ENCODE assay signal across 11 cellular contexts in genomic region chr1:189619682-189620332, GRCh38.
DNase-seq lines count a peak whose midpoint lies in the region; ATAC-seq and TF ChIP-seq lines count a peak whose summit lies in the region.
"Had no signal": no experiment of that assay in that cellular context is flagged by ENCODE, and none has a peak within 500 bp of the region (broad histone marks: within the 10 kb centered on the region; RNA-seq: fewer than 3 reads in every experiment).

No MANE protein-coding gene starts in this region.

- no peak overlapping the region for H4K8ac ChIP-seq in neuronal stem cell (ENCODE audit: low read depth, low read length)

- no peak overlapping the region for H2BK12ac ChIP-seq in neuronal stem cell (ENCODE audit: low read length)

- no peak overlapping the region for H3K4me2 ChIP-seq in neuronal stem cell (ENCODE audit: insufficient read depth, low read length, poor library complexity, severe bottlenecking)

- H2AFZ ChIP-seq in neuronal stem cell (ENCODE audit: low read length): peak overlapping the region; percentile 6

- DNase-seq in ELR (ENCODE audit: low read depth) (peak; percentile 98), NCI-H2107 (lab: John Stamatoyannopoulos, UW) (peak; percentile 57), brain microvascular endothelial cell (peak; percentile 65), neuronal stem cell (ENCODE audit: low spot score) (no peak), NCI-H146 treated with DMSO at 0.1 percent for 48 hours (lab: John Stamatoyannopoulos, UW; ENCODE audit: unreplicated experiment) (no peak), vagina (ENCODE audit: extremely low spot score in 2 of 2) (no peak)
- DNase-seq in activated naive CD4-positive, alpha-beta T cell (lab: John Stamatoyannopoulos, UW): no peak
- DNase-seq: activated CD8-positive, alpha-beta memory T cell treated with anti-CD3 and anti-CD28 coated beads, Interleukin-2, amount 50 U/mL, for 4 hours; islet precursor cell; NCI-H1048 had no signal

- no CpG with 5 or more reads among the region's 3 CpGs for WGBS in neuronal stem cell (ENCODE audit: extremely low coverage in 2 of 2, insufficient read length in 2 of 2, insufficient replicate concordance in 1 of 2), 2 donors

- in situ Hi-C loops in brain microvascular endothelial cell (cut with HindIII; ENCODE audit: low pct_ligation_motif_present, low sequenced_read_pairs): no loop called here

- H3K23ac ChIP-seq in neuronal stem cell (ENCODE audit: low read depth, low read length, poor library complexity): no peak overlapping the region

- H2BK5ac ChIP-seq in neuronal stem cell (ENCODE audit: low read length): no peak overlapping the region

- H3K27ac ChIP-seq in brain microvascular endothelial cell (no peak overlapping the region), neuronal stem cell (replicated peaks; ENCODE audit: low read length) (no peak overlapping the region), vagina (no peak overlapping the region)

- H2AK5ac ChIP-seq in neuronal stem cell (ENCODE audit: low read depth, low read length): no peak overlapping the region

- no peak overlapping the region for H3K18ac ChIP-seq in neuronal stem cell (ENCODE audit: low read length)

- H2BK120ac ChIP-seq in neuronal stem cell (ENCODE audit: low read depth, low read length): no peak overlapping the region

- H3K4me1 ChIP-seq in neuronal stem cell (ENCODE audit: control insufficient read depth in 2 of 2, insufficient read depth in 1 of 2, low read depth in 1 of 2, low read length in 2 of 2): no peaks in the 10 kb centered on the region
- H3K4me1 ChIP-seq in vagina: no peaks in the 10 kb centered on the region

- H3K4me3 ChIP-seq in brain microvascular endothelial cell (ENCODE audit: low read depth, low read length) (no peak overlapping the region), neuronal stem cell (ENCODE audit: low read length in 2 of 2) (no peak overlapping the region), vagina (no peak overlapping the region)

- no peak for TF ChIP-seq POLR2A in vagina (IDR thresholded peaks at IDR 0.05)

- no peak overlapping the region for H3K9ac ChIP-seq in neuronal stem cell (ENCODE audit: low read depth, low read length, poor library complexity)

- H3K9me3 ChIP-seq in neuronal stem cell (replicated peaks in 1 of 2; ENCODE audit: control insufficient read depth in 2 of 2, insufficient read depth in 1 of 2, low read depth in 1 of 2, low read length in 2 of 2) (no peaks in the 10 kb centered on the region), vagina (no peaks in the 10 kb centered on the region)

- no peak overlapping the region for H2BK15ac ChIP-seq in neuronal stem cell (ENCODE audit: low read length)

- H3K4ac ChIP-seq in neuronal stem cell (ENCODE audit: low read length): no peak overlapping the region

- H3K79me1 ChIP-seq in neuronal stem cell (ENCODE audit: low read depth, low read length): no peaks in the 10 kb centered on the region

- no peak overlapping the region for H3K14ac ChIP-seq in neuronal stem cell (ENCODE audit: low read length)

- intact Hi-C loops in vagina (cut with DNase I): loop anchor here (5.0 kb wide), 1 partner anchor 52 kb away; no protein-coding TSS in a partner anchor

- no peaks in the 10 kb centered on the region for H3K27me3 ChIP-seq in brain microvascular endothelial cell (replicated peaks)
- H3K27me3 ChIP-seq in neuronal stem cell (ENCODE audit: control insufficient read depth in 3 of 3, insufficient read depth in 3 of 3, low read depth in 1 of 3, low read length in 3 of 3): no peaks in the 10 kb centered on the region
- no peaks in the 10 kb centered on the region for H3K27me3 ChIP-seq in vagina

- peak; percentile 18 for TF ChIP-seq CTCF in brain microvascular endothelial cell (IDR thresholded peaks at IDR 0.05; ENCODE audit: low read depth, low read length, missing control alignments)
- TF ChIP-seq CTCF in vagina (IDR thresholded peaks at IDR 0.05): no peak

- no peak overlapping the region for H4K91ac ChIP-seq in neuronal stem cell (ENCODE audit: low read depth, low read length, poor library complexity)

- ATAC-seq in GM21576 (IDR thresholded peaks at IDR 0.05; ENCODE audit: unreplicated experiment): no peak

- H3K36me3 ChIP-seq in brain microvascular endothelial cell (replicated peaks) (no peaks in the 10 kb centered on the region), neuronal stem cell (replicated peaks in 1 of 2; ENCODE audit: control insufficient read depth in 2 of 2, insufficient read depth in 2 of 2, low read length in 2 of 2) (no peaks in the 10 kb centered on the region), vagina (no peaks in the 10 kb centered on the region)

Comparison
In these comparisons a context has a peak if more than half of its experiments do, and no peak if none do; other contexts are left out.
1. DNase-seq: peak in ELR (single experiment), NCI-H2107 (single experiment) and brain microvascular endothelial cell (single experiment); none in neuronal stem cell (single experiment), NCI-H146 treated with DMSO at 0.1 percent for 48 hours (single experiment), activated naive CD4-positive, alpha-beta T cell (0 of 4) and vagina (0 of 2).